Comparison of ENCODE assay signal across 24 cellular contexts in the genomic region with DNA sequence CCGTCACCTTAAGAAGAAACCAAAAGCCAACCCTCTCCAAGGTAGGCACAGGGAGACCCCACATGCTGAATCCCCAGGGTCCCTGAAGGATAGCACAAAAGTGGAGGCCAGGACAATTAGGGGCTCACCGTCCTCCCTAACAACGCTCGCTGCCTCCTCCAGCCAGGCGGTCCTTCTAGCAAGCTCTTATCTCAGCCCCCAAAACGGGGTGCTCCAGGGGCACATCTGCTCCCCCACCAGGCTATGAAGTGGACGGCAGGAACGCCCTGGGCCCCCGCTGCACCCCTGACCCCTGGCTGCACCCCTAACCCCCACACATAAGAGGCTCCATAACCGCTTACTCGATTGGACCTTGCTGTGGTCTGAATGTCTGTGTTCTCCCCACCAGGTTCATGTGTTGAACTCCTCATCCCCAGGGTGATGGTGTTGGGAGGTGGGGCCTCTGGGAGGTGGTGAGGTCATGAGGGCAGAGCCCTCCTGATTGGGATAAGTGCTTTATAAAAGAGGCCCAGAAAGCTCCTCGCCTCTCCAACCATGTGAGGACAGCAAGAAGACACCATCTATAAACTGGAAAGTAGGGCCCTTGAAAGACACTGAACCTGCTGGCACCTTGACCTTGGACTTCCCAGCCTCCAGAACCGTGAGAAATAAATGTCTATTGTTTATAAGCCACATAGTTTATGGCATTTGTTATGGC.
"Had no signal": no experiment of that assay in that cellular context is flagged by ENCODE, and none has a peak within 500 bp of the region (broad histone marks: within the 10 kb centered on the region; RNA-seq: fewer than 3 reads in every experiment).

No MANE protein-coding gene starts in this region.

- H3K27me3 ChIP-seq: pancreas, vagina had no signal

- H3K36me3 Mint-ChIP-seq: mesothelial cell of epicardium; natural killer cell treated with Interleukin-12 subunit alpha and Interleukin-12 subunit beta and Interleukin-15 and Interleukin-18, amount 100 ng/mL, for 72 hours had no signal

- H3K27me3 Mint-ChIP-seq: progenitor cell of endocrine pancreas had no signal

- H3K4me3 ChIP-seq: esophagus squamous epithelium, mucosa of descending colon, pancreas, smooth muscle cell, transverse colon, vagina had no signal

- H3K4me1 ChIP-seq: pancreas, transverse colon, vagina had no signal

- H3K27ac Mint-ChIP-seq: immature natural killer cell; mesothelial cell of epicardium; naive B cell; natural killer cell treated with Interleukin-12 subunit alpha and Interleukin-12 subunit beta and Interleukin-15 and Interleukin-18, amount 100 ng/mL, for 72 hours; progenitor cell of endocrine pancreas; stimulated activated naive B cell treated with anti-CD40 and anti-IgM and Interleukin-4, amounts not matched to agents 10 μg/mL and 1 μg/mL and 100 μg/mL, for 72 hours; stimulated activated naive CD8-positive, alpha-beta T cell treated with anti-CD3 and anti-CD28 coated beads, Interleukin-15, Interleukin-2, amounts not matched to agents 100 ng/mL and 50 ng/mL, for 24 hours had no signal

- ATAC-seq: effector memory CD8-positive, alpha-beta T cell; mucosa of descending colon; natural killer cell treated with Interleukin-12 subunit alpha and Interleukin-12 subunit beta and Interleukin-15 and Interleukin-18, amount 100 ng/mL, for 72 hours; pancreas; sciatic nerve; stimulated activated naive B cell treated with anti-CD40 and anti-IgM and Interleukin-4, amounts not matched to agents 10 μg/mL and 1 μg/mL and 100 μg/mL, for 72 hours had no signal

- H3K27ac ChIP-seq: esophagus squamous epithelium, neutrophil, pancreas, transverse colon, vagina had no signal

- H3K4me1 Mint-ChIP-seq: mesothelial cell of epicardium had no signal

- H3K9me3 ChIP-seq: mucosa of descending colon, neutrophil, pancreas, transverse colon had no signal

- DNase-seq: cortex of kidney; effector memory CD8-positive, alpha-beta T cell; erythroblast; esophagus squamous epithelium; foreskin melanocyte; hypothalamus; immature natural killer cell; islet precursor cell; mesenchymal stem cell; naive B cell; stimulated activated CD4-positive, alpha-beta T cell treated with anti-CD3 and anti-CD28 coated beads, Interleukin-4, amount 100 ng/mL, for 4 hours; stimulated activated naive B cell treated with anti-CD40 and anti-IgM and Interleukin-4, amounts not matched to agents 10 μg/mL and 1 μg/mL and 100 μg/mL, for 72 hours; transverse colon had no signal

- H3K9me3 Mint-ChIP-seq: immature natural killer cell; natural killer cell treated with Interleukin-12 subunit alpha and Interleukin-12 subunit beta and Interleukin-15 and Interleukin-18, amount 100 ng/mL, for 72 hours; neural crest cell; stimulated activated naive CD8-positive, alpha-beta T cell treated with anti-CD3 and anti-CD28 coated beads, Interleukin-15, Interleukin-2, amounts not matched to agents 100 ng/mL and 50 ng/mL, for 24 hours had no signal

- H3K36me3 ChIP-seq: esophagus squamous epithelium, neutrophil, pancreas, transverse colon, vagina had no signal

- H3K4me3 Mint-ChIP-seq: effector memory CD8-positive, alpha-beta T cell; immature natural killer cell; mesothelial cell of epicardium; naive B cell; natural killer cell treated with Interleukin-12 subunit alpha and Interleukin-12 subunit beta and Interleukin-15 and Interleukin-18, amount 100 ng/mL, for 72 hours; neural crest cell; stimulated activated naive B cell treated with anti-CD40 and anti-IgM and Interleukin-4, amounts not matched to agents 10 μg/mL and 1 μg/mL and 100 μg/mL, for 72 hours; stimulated activated naive CD8-positive, alpha-beta T cell treated with anti-CD3 and anti-CD28 coated beads, Interleukin-15, Interleukin-2, amounts not matched to agents 100 ng/mL and 50 ng/mL, for 24 hours had no signal
